ENCODE assay signal across 18 cellular contexts in the genomic region with DNA sequence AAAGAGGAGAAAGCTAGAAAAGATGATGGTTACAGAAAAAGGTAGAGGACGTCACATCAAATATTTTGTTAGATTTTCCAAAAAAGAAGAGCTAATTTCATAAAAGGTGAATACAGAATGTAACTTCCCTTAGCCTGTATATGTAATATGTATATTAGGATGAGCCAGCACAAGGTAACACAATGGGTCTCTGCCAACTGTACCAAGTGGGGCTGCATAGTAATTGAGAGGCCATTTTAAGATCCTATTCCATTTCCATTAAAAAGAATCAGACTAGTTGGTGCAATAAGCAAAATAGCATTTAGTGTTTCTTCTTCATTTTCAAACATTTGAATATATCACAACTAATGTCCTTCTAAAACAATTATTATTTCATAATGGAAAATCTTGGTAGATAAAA.
DNase-seq lines count a peak whose midpoint lies in the region; ATAC-seq, FAIRE-seq and TF ChIP-seq lines count a peak whose summit lies in the region.
"Had no signal": no experiment of that assay in that cellular context is flagged by ENCODE, and none has a peak within 500 bp of the region (broad histone marks: within the 10 kb centered on the region; RNA-seq: fewer than 3 reads in every experiment).

No MANE protein-coding gene starts in this region.

- no peak for TF ChIP-seq POLR2A in A549 (IDR thresholded peaks at IDR 0.05; ENCODE audit: low read length)

- POLR2A ChIA-PET in A549 (lab: Yijun Ruan, JAX), result no interaction called here

- CTCF ChIA-PET in A549 (lab: Yijun Ruan, JAX), result interaction anchor here (1.0 kb wide), 1 partner anchor 124 kb away, joined by 3 read pairs; no protein-coding TSS in a partner anchor

- ATAC-seq in A549, result no peak
- no peak for ATAC-seq in foreskin keratinocyte
- ATAC-seq in SK-N-SH treated with all-trans-retinoic acid at 6 μM for 48 hours, result no peak
- ATAC-seq: Right ventricle myocardium inferior had no signal

- FAIRE-seq in A549 (lab: Jason Lieb, UNC), result no peak

- H3K27me3 ChIP-seq in SJSA1 (replicated peaks), result no peaks in the 10 kb centered on the region
- H3K27me3 ChIP-seq in foreskin keratinocyte, result no peaks in the 10 kb centered on the region
- H3K27me3 ChIP-seq: MG63 had no signal

- DNase-seq in A549 (ENCODE audit: low read depth in 1 of 2, low spot score in 1 of 2), result no peak
- DNase-seq in HCEC 1CT, result peak; percentile 0
- peak in 1 of 2 experiments; percentile 13 for DNase-seq in SJSA1 (ENCODE audit: low read depth in 1 of 2, low spot score in 2 of 2)
- peak in 1 of 2 donors; percentile 52 for DNase-seq in foreskin keratinocyte
- DNase-seq in cardiac septum (ENCODE audit: low spot score), result no peak
- no peak for DNase-seq in NCI-H446 (lab: John Stamatoyannopoulos, UW)
- DNase-seq: ACHN, C1 segment of cervical spinal cord, DND-41, HFFc6, Karpas-422, MG63, NCI-H1092, NCI-H146, NCI-H510A had no signal

- TF ChIP-seq EP300 in A549 (IDR thresholded peaks at IDR 0.05), result no peak

- H3K4me2 ChIP-seq in A549, result peak overlapping the region; percentile 63

- no peak overlapping the region for H3K4me3 ChIP-seq in A549
- no peak overlapping the region for H3K4me3 ChIP-seq in SJSA1
- H3K4me3 ChIP-seq: MG63 had no signal

- H3K27ac ChIP-seq in A549 (peak overlapping the region; percentile 49 to 78), SJSA1 (peak overlapping the region; percentile 89), foreskin keratinocyte (peak overlapping the region; percentile 91)
- H3K27ac ChIP-seq: HL-60 had no signal

- no peaks in the 10 kb centered on the region; the same call in 1 of the 2 replicates for H3K36me3 ChIP-seq in SJSA1

- no peak for TF ChIP-seq RAD21 in A549 (conservative IDR thresholded peaks at IDR 0.05 in 1 of 2, IDR thresholded peaks at IDR 0.05 in 1 of 2)

- no peak for TF ChIP-seq CTCF in A549 (IDR thresholded peaks at IDR 0.05)
- no peak for TF ChIP-seq CTCF in foreskin keratinocyte (conservative IDR thresholded peaks at IDR 0.05)

- WGBS in A549 (ENCODE audit: missing lambda C conversion rate), result 96% methylated on average over 1 of the region's 1 CpG

- intact Hi-C loops in cardiac septum (cut with DNase I), result no loop called here

- H3K9me3 ChIP-seq in A549 (no peaks in the 10 kb centered on the region), SJSA1 (replicated peaks) (no peaks in the 10 kb centered on the region)
- H3K9me3 ChIP-seq: MG63 had no signal

- H3K4me1 ChIP-seq in A549 (peaks cover 43% of the 10 kb centered on the region), SJSA1 (replicated peaks) (peaks cover 43% of the 10 kb centered on the region), foreskin keratinocyte (peaks cover 51% of the 10 kb centered on the region)

TF ChIP-seq in A549, 52 proteins besides CTCF, POLR2A, EP300 and RAD21:
- TF ChIP-seq, protein P1, sequence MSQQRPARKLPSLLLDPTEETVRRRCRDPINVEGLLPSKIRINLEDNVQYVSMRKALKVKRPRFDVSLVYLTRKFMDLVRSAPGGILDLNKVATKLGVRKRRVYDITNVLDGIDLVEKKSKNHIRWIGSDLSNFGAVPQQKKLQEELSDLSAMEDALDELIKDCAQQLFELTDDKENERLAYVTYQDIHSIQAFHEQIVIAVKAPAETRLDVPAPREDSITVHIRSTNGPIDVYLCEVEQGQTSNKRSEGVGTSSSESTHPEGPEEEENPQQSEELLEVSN (IDR thresholded peaks at IDR 0.05; ENCODE audit: borderline replicate concordance, low read depth), result no peak
- TF ChIP-seq FOSB (CRISPR knock-in tag; IDR thresholded peaks at IDR 0.05) (no peak), HDAC2 (IDR thresholded peaks at IDR 0.05) (no peak)

TF ChIP-seq in SK-N-SH treated with all-trans-retinoic acid at 6 μM for 48 hours, 23 proteins besides CTCF, POLR2A, EP300 and RAD21:
- TF ChIP-seq ZNF70 (CRISPR knock-in tag; IDR thresholded peaks at IDR 0.05) (no peak), TOX (CRISPR knock-in tag; IDR thresholded peaks at IDR 0.05; ENCODE audit: borderline replicate concordance) (no peak), PPARA (CRISPR knock-in tag; IDR thresholded peaks at IDR 0.05; ENCODE audit: borderline replicate concordance) (no peak)
